8 cellular contexts compared by ENCODE assay signal in the genomic region with DNA sequence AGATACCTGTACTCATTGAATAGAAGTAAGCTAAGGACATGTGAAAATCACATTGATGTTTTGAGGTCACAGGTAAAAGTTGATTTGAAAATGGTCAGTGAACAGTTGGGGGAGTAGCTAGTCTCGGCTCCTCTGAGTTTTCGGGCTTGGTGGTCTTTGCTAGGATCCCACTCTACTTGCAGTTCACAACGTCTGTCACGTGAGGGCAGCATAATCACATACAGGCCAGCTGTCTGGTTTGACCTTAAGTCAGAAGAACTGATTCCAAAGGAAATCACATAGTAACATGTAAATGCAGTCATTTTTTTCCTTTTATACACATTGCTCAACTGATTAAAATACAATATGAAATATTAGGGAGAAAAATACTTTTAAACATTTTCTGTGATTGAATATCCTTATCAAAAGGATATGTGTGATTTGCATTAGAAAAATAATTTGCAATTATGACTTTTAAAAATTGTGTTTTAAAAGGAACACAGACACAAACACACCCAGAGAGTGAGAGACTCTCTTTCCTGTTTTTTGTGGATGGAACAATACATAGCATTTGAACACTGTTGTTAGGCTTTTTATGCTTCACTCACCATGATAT. TPM values are rescaled to one million over a fixed set of nuclear protein-coding genes. Genes with fewer than 3 reads are reported as not detected.
DNase-seq lines count a peak whose midpoint lies in the region; ATAC-seq, FAIRE-seq and TF ChIP-seq lines count a peak whose summit lies in the region.

No MANE protein-coding gene starts in this region.

- no peak overlapping the region for H3K23ac ChIP-seq in IMR-90 (ENCODE audit: low read depth, low read length)

- peak; percentile 72 for ATAC-seq in GM21515 (IDR thresholded peaks at IDR 0.05; ENCODE audit: unreplicated experiment)
- ATAC-seq in IMR-90 (ENCODE audit: low read depth), result peak; percentile 94
- no peak for ATAC-seq in activated naive CD8-positive, alpha-beta T cell treated with anti-CD3 and anti-CD28 coated beads, Interleukin-2, amount 50 U/mL, for 24 hours
- ATAC-seq in left ventricle myocardium superior, result peak; percentile 63
- peak in 1 of 2 donors; percentile 33 for ATAC-seq in gastrocnemius medialis

- FAIRE-seq in G401.6 (lab: Jason Lieb, UNC), result peak; percentile 88

- intact Hi-C loops in IMR-90 (cut with micrococcal nuclease), result loop anchor here (1.0 to 5.0 kb wide), 6 partner anchors 78 to 504 kb away; no protein-coding TSS in a partner anchor
- intact Hi-C loops in left ventricle myocardium superior (cut with micrococcal nuclease), result loop anchor here (1.0 kb wide), 1 partner anchor 504 kb away; no protein-coding TSS in a partner anchor
- intact Hi-C loops in gastrocnemius medialis (cut with DNase I; ENCODE audit: low total_unique reads), result loop anchor here (5.0 kb wide), 1 partner anchor 505 kb away; no protein-coding TSS in a partner anchor

- H4K20me1 ChIP-seq in IMR-90 (ENCODE audit: insufficient read depth, low read length), result no peaks in the 10 kb centered on the region

- H3K4ac ChIP-seq in IMR-90 (ENCODE audit: low read depth, low read length), result peak overlapping the region; percentile 4; the same call in 1 of the 2 replicates

- no TSS peak for BruUV-seq in IMR-90 (replicated peaks; lab: Mats Ljungman, UMichigan)

- in situ Hi-C loops in IMR-90 (cut with MboI; ENCODE audit: low sequenced_read_pairs) (loop anchor here (5.0 kb wide), 2 partner anchors 200 to 505 kb away; partner anchors contain the start of gene PTGS2), gastrocnemius medialis (cut with MboI; ENCODE audit: low sequenced_read_pairs in 4 of 4) (loop anchor here in 3 of 4 donors (10.0 to 25.0 kb wide), 2 partner anchors 502 to 505 kb away; no protein-coding TSS in a partner anchor)

- no peaks in the 10 kb centered on the region for H3K9me3 Mint-ChIP-seq in activated naive CD8-positive, alpha-beta T cell treated with anti-CD3 and anti-CD28 coated beads, Interleukin-2, amount 50 U/mL, for 24 hours

- no peak overlapping the region for H3K4me3 ChIP-seq in IMR-90 (ENCODE audit: insufficient read depth, low read depth, low read length)
- no peak overlapping the region for H3K4me3 ChIP-seq in gastrocnemius medialis

- H2AK9ac ChIP-seq in IMR-90 (replicated peaks; ENCODE audit: low read depth, low read length, poor library complexity), result no peak overlapping the region

- POLR2A ChIA-PET in IMR-90 (lab: Charles Lee; ENCODE audit: unreplicated experiment), result interaction anchor here (0.6 kb wide), 1 partner anchor 494 kb away, joined by 3 read pairs; no protein-coding TSS in a partner anchor

- H3K27ac ChIP-seq in IMR-90 (ENCODE audit: insufficient read depth, low read length) (no peak overlapping the region), gastrocnemius medialis (no peak overlapping the region)

- H3K4me3 Mint-ChIP-seq in activated naive CD8-positive, alpha-beta T cell treated with anti-CD3 and anti-CD28 coated beads, Interleukin-2, amount 50 U/mL, for 24 hours, result no peak overlapping the region

- no peak overlapping the region for H4K5ac ChIP-seq in IMR-90 (ENCODE audit: low read depth, low read length)

- DNase-seq in IMR-90, result peak; percentile 75
- peak; percentile 51 for DNase-seq in RPMI7951 (ENCODE audit: low read depth)
- peak; percentile 70 for DNase-seq in activated naive CD8-positive, alpha-beta T cell treated with anti-CD3 and anti-CD28 coated beads, Interleukin-2, amount 50 U/mL, for 24 hours
- DNase-seq in left ventricle myocardium superior, result peak; percentile 35
- no peak for DNase-seq in gastrocnemius medialis
- DNase-seq in NCI-H2029 treated with DMSO at 0.1 percent for 48 hours (lab: John Stamatoyannopoulos, UW), result no peak

- peak; percentile 96 for TF ChIP-seq CTCF in IMR-90 (conservative IDR thresholded peaks at IDR 0.05; ENCODE audit: low read depth, low read length)
- peak in 4 of 5 experiments; percentile 46 to 64 (median 52) for TF ChIP-seq CTCF in gastrocnemius medialis (IDR thresholded peaks at IDR 0.05 in 4 of 5, conservative IDR thresholded peaks at IDR 0.05 in 1 of 5)

- no peak overlapping the region for H4K91ac ChIP-seq in IMR-90 (ENCODE audit: insufficient read depth, low read depth, low read length)

- H3K36me3 ChIP-seq in IMR-90 (ENCODE audit: control insufficient read depth, insufficient read depth, low read length), result no peaks in the 10 kb centered on the region
- no peaks in the 10 kb centered on the region for H3K36me3 ChIP-seq in gastrocnemius medialis

- no peaks in the 10 kb centered on the region for H3K36me3 Mint-ChIP-seq in activated naive CD8-positive, alpha-beta T cell treated with anti-CD3 and anti-CD28 coated beads, Interleukin-2, amount 50 U/mL, for 24 hours (ENCODE audit: low read depth)

- peak; percentile 99 for TF ChIP-seq RAD21 in IMR-90 (IDR thresholded peaks at IDR 0.05; ENCODE audit: low read length)

- no peak overlapping the region for H2BK15ac ChIP-seq in IMR-90 (ENCODE audit: low read depth, low read length)

- no peak overlapping the region for H2BK5ac ChIP-seq in IMR-90 (ENCODE audit: low read depth, low read length, poor library complexity, severe bottlenecking)

- WGBS in IMR-90 (ENCODE audit: extremely low coverage in 2 of 2, insufficient read length in 1 of 2), 2 experiments, result no CpG with 5 or more reads among the region's 4 CpGs

- no peak overlapping the region for H2AK5ac ChIP-seq in IMR-90 (ENCODE audit: low read depth, low read length)

- CTCF ChIA-PET in IMR-90 (lab: Yijun Ruan, JAX), result interaction anchor here (0.6 to 1.8 kb wide), 9 partner anchors 10 to 424 kb away, joined by 3 to 5 read pairs (median 3); partner anchors contain the start of genes ODR4 and TPR

- H3K79me1 ChIP-seq in IMR-90 (ENCODE audit: low read depth in 1 of 2, low read length in 2 of 2), result no peaks in the 10 kb centered on the region

- 0 out of 2 replicates have a peak overlapping the region, but pooled peaks have one; percentile 7 for H3K14ac ChIP-seq in IMR-90 (replicated peaks; ENCODE audit: low read depth, low read length)

- no peaks in the 10 kb centered on the region for H3K27me3 Mint-ChIP-seq in activated naive CD8-positive, alpha-beta T cell treated with anti-CD3 and anti-CD28 coated beads, Interleukin-2, amount 50 U/mL, for 24 hours

- H3K27ac Mint-ChIP-seq in activated naive CD8-positive, alpha-beta T cell treated with anti-CD3 and anti-CD28 coated beads, Interleukin-2, amount 50 U/mL, for 24 hours, result no peak overlapping the region

- no peak overlapping the region; the same call in 1 of the 2 replicates for H2BK120ac ChIP-seq in IMR-90 (ENCODE audit: low read depth, low read length)

- no peaks in the 10 kb centered on the region for H3K4me1 Mint-ChIP-seq in activated naive CD8-positive, alpha-beta T cell treated with anti-CD3 and anti-CD28 coated beads, Interleukin-2, amount 50 U/mL, for 24 hours

- no peak overlapping the region for H4K8ac ChIP-seq in IMR-90 (ENCODE audit: low read depth in 2 of 2, low read length in 2 of 2)

- no peak overlapping the region for H3K56ac ChIP-seq in IMR-90 (ENCODE audit: extremely low read depth, insufficient read depth, low read length)

- no peak overlapping the region for H2BK20ac ChIP-seq in IMR-90 (ENCODE audit: low read depth, low read length)

- H3K4me1 ChIP-seq in IMR-90 (ENCODE audit: control insufficient read depth, insufficient read depth, low read length) (no peaks in the 10 kb centered on the region), gastrocnemius medialis (no peaks in the 10 kb centered on the region)

- H3K9me1 ChIP-seq in IMR-90 (ENCODE audit: insufficient read depth, low read length), result no peaks in the 10 kb centered on the region

- H3K9me3 ChIP-seq in IMR-90 (ENCODE audit: control insufficient read depth, insufficient read depth, low read length), result no peaks in the 10 kb centered on the region
- no peaks in the 10 kb centered on the region for H3K9me3 ChIP-seq in gastrocnemius medialis

- peak overlapping the region; percentile 75 for H2AFZ ChIP-seq in IMR-90 (replicated peaks; ENCODE audit: low read length, poor library complexity)

- no peak overlapping the region for H3K9ac ChIP-seq in IMR-90 (ENCODE audit: low read depth, low read length)

- H3K4me2 ChIP-seq in IMR-90 (ENCODE audit: low read depth, low read length), result no peak overlapping the region; the same call in 1 of the 2 replicates

- dilution Hi-C loops in IMR-90 (cut with HindIII; ENCODE audit: low sequenced_read_pairs, unreplicated experiment), result no loop called here

- no peaks in the 10 kb centered on the region for H3K27me3 ChIP-seq in IMR-90 (ENCODE audit: control insufficient read depth, insufficient read depth, low read length)
- H3K27me3 ChIP-seq in gastrocnemius medialis, result no peaks in the 10 kb centered on the region

- no peak overlapping the region for H3K18ac ChIP-seq in IMR-90 (ENCODE audit: low read depth, low read length)

- TF ChIP-seq POLR2A in IMR-90 (IDR thresholded peaks at IDR 0.05; ENCODE audit: low read depth, low read length) (peak; percentile 51), gastrocnemius medialis (IDR thresholded peaks at IDR 0.05) (no peak)

TF ChIP-seq in IMR-90, 13 proteins besides CTCF, POLR2A, EP300 and RAD21:
- TF ChIP-seq BHLHE40 (IDR thresholded peaks at IDR 0.05; ENCODE audit: low read depth, low read length) (no peak), MXI1 (IDR thresholded peaks at IDR 0.05; ENCODE audit: borderline replicate concordance, low read depth, low read length) (no peak), FOS (IDR thresholded peaks at IDR 0.05; ENCODE audit: low read depth, low read length) (no peak), SMC3 (IDR thresholded peaks at IDR 0.05; ENCODE audit: low read depth, low read length) (peak; percentile 99)
- TF ChIP-seq, protein P1, sequence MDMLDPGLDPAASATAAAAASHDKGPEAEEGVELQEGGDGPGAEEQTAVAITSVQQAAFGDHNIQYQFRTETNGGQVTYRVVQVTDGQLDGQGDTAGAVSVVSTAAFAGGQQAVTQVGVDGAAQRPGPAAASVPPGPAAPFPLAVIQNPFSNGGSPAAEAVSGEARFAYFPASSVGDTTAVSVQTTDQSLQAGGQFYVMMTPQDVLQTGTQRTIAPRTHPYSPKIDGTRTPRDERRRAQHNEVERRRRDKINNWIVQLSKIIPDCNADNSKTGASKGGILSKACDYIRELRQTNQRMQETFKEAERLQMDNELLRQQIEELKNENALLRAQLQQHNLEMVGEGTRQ (IDR thresholded peaks at IDR 0.05; ENCODE audit: low read depth, low read length), result peak; percentile 38; the same call in 1 of the 2 replicates

RNA-seq across cellular contexts. Expression of gene PDC, which starts 21.8 kb away (rescaled TPM):
- total RNA-seq in IMR-90 (2012; rRNA removed), result not detected in 2 replicates
- polyA plus RNA-seq in IMR-90 (2012; rRNA removed), result not detected in 2 replicates
- polyA plus RNA-seq in IMR-90 (2012; cell fraction: cytosol; rRNA removed), result not detected in 2 replicates
- not detected in 2 replicates for polyA plus RNA-seq in IMR-90 (2012; cell fraction: nucleus; rRNA removed; ENCODE audit: low replicate concordance)
- not detected in 2 replicates for total RNA-seq in RPMI7951 (2014; rRNA removed; shearing (Covaris generic))
- not detected for total RNA-seq in left ventricle myocardium superior
- not detected for total RNA-seq in gastrocnemius medialis

Comparison
In these comparisons a context has a peak if more than half of its experiments do, and no peak if none do; other contexts are left out.
1. DNase-seq: peak in IMR-90 (single experiment), RPMI7951 (single experiment), activated naive CD8-positive, alpha-beta T cell treated with anti-CD3 and anti-CD28 coated beads, Interleukin-2, amount 50 U/mL, for 24 hours (single experiment) and left ventricle myocardium superior (single experiment); none in gastrocnemius medialis (0 of 2) and NCI-H2029 treated with DMSO at 0.1 percent for 48 hours (single experiment).